10 cellular contexts compared by ENCODE assay signal in the genomic region with DNA sequence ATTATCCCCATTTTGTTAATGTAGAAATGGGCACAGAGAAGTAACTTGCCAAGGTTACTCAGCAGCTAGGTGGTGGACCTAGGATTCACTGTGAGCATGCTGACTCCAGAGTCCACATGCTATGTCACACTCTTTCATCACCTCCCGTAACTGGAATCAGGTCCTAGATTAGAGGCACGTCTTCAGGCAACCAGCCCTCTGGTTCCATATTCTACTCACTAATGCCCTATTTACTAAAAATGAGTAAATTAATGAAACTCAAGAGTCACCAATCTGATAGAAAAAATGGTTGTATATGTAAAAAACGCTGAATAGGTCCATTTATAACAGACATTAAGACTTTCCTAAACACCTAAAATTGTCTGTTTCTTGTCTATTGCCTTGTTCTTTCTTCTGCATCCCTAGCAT. TPM values are rescaled to one million over a fixed set of nuclear protein-coding genes. Genes with fewer than 3 reads are reported as not detected.
A peak's percentile ranks its signal among the peaks of the same experiment; 100 is the strongest.
DNase-seq lines count a peak whose midpoint lies in the region; ATAC-seq and TF ChIP-seq lines count a peak whose summit lies in the region.
"Had no signal": no experiment of that assay in that cellular context is flagged by ENCODE, and none has a peak within 500 bp of the region (broad histone marks: within the 10 kb centered on the region; RNA-seq: fewer than 3 reads in every experiment).

No MANE protein-coding gene starts in this region.

- TF ChIP-seq CTCF in CD14-positive monocyte (IDR thresholded peaks at IDR 0.05) (no peak), fibroblast of pulmonary artery (IDR thresholded peaks at IDR 0.05; ENCODE audit: low read length, missing control alignments) (no peak)

- H3K27ac Mint-ChIP-seq in CD14-positive monocyte = peak overlapping the region; percentile 93 to 99 (median 98)

- ATAC-seq in GM21515 (IDR thresholded peaks at IDR 0.05; ENCODE audit: unreplicated experiment) (peak; percentile 34), HG03457 (IDR thresholded peaks at IDR 0.05; ENCODE audit: unreplicated experiment) (peak; percentile 33)

- intact Hi-C loops in CD14-positive monocyte (cut with micrococcal nuclease) = no loop called here

- DNase-seq in CD14-positive monocyte (ENCODE audit: low spot score) (peak; percentile 71), fibroblast of pulmonary artery (ENCODE audit: low read depth) (peak; percentile 21), amniotic stem cell (lab: John Stamatoyannopoulos, UW) (no peak), NCI-H2227 treated with DMSO at 0.1 percent for 48 hours (lab: John Stamatoyannopoulos, UW) (no peak), NCI-H526 treated with DMSO at 0.1 percent for 48 hours (lab: John Stamatoyannopoulos, UW) (no peak)
- no peak for DNase-seq in activated CD4-positive, alpha-beta T cell treated with anti-CD3 and anti-CD28 coated beads for 4 hours

- H3K27me3 Mint-ChIP-seq in CD14-positive monocyte (ENCODE audit: low read depth in 3 of 3) = no peaks in the 10 kb centered on the region

- no peaks in the 10 kb centered on the region for H3K9me3 Mint-ChIP-seq in CD14-positive monocyte
- H3K9me3 Mint-ChIP-seq: brain had no signal

- H3K4me3 ChIP-seq in fibroblast of pulmonary artery (replicated peaks; ENCODE audit: low read depth, low read length) = no peak overlapping the region
- H3K4me3 ChIP-seq: lung had no signal

- H3K36me3 Mint-ChIP-seq in CD14-positive monocyte = peaks cover 0 to 3% of the 10 kb centered on the region in 2 donors
- H3K36me3 Mint-ChIP-seq: brain had no signal

- peak overlapping the region in 1 of 2 donors; percentile 85 for H3K4me3 Mint-ChIP-seq in CD14-positive monocyte
- H3K4me3 Mint-ChIP-seq: brain had no signal

- H3K4me1 Mint-ChIP-seq in CD14-positive monocyte = peaks cover 70% of the 10 kb centered on the region

RNA-seq across cellular contexts. Expression of a gene that starts 7.7 kb away (rescaled TPM):
- 10 to 100 TPM; 11.1 to 12.5 TPM for polyA plus RNA-seq in CD14-positive monocyte

RNA-seq across cellular contexts. Expression of a gene that starts 25.7 kb away (rescaled TPM):
- polyA plus RNA-seq in CD14-positive monocyte = 10 to 100 TPM in 1 of 2 donors, 1 to 10 TPM in 1; 5.0 to 10.8 TPM

RNA-seq across cellular contexts. Expression of a gene that starts 47.8 kb away (rescaled TPM):
- polyA plus RNA-seq in CD14-positive monocyte = 1 to 10 TPM; 1.9 to 6.0 TPM

Comparison
In these comparisons a context has a peak if more than half of its experiments do, and no peak if none do; other contexts are left out.
1. DNase-seq: peak in CD14-positive monocyte (single experiment) and fibroblast of pulmonary artery (single experiment); none in amniotic stem cell (single experiment), NCI-H2227 treated with DMSO at 0.1 percent for 48 hours (single experiment), activated CD4-positive, alpha-beta T cell treated with anti-CD3 and anti-CD28 coated beads for 4 hours (0 of 2) and NCI-H526 treated with DMSO at 0.1 percent for 48 hours (single experiment).